1 cellular context compared by ENCODE assay signal in genomic region chr10:11598749-11599396, GRCh38.
TF ChIP-seq lines count a peak whose summit lies in the region.

No MANE protein-coding gene starts in this region.

TF ChIP-seq in HepG2, 621 proteins besides CTCF, POLR2A, EP300 and RAD21:
- no peak for TF ChIP-seq HMG20B (CRISPR knock-in tag; conservative IDR thresholded peaks at IDR 0.05)
- no peak for TF ChIP-seq CREB1 (IDR thresholded peaks at IDR 0.05)
- no peak for TF ChIP-seq CREB1 (CRISPR knock-in tag; IDR thresholded peaks at IDR 0.05)
- TF ChIP-seq ZBTB14 (CRISPR knock-in tag; IDR thresholded peaks at IDR 0.05): no peak
- TF ChIP-seq HMGXB4 (CRISPR knock-in tag; IDR thresholded peaks at IDR 0.05; ENCODE audit: borderline replicate concordance in 1 of 2, low read depth in 1 of 2): no peak
- no peak for TF ChIP-seq ZBTB25 (CRISPR knock-in tag; IDR thresholded peaks at IDR 0.05)
- TF ChIP-seq GABPB1 (CRISPR knock-in tag; IDR thresholded peaks at IDR 0.05): no peak
- TF ChIP-seq WIZ (CRISPR knock-in tag; IDR thresholded peaks at IDR 0.05): no peak
- no peak for TF ChIP-seq ZNF614 (CRISPR knock-in tag; IDR thresholded peaks at IDR 0.05; ENCODE audit: borderline replicate concordance)
- no peak for TF ChIP-seq SCMH1 (CRISPR knock-in tag; IDR thresholded peaks at IDR 0.05; ENCODE audit: borderline replicate concordance)
- no peak for TF ChIP-seq ZNF296 (CRISPR knock-in tag; conservative IDR thresholded peaks at IDR 0.05)
- TF ChIP-seq ZBTB20 (CRISPR knock-in tag; IDR thresholded peaks at IDR 0.05; ENCODE audit: borderline replicate concordance, low read depth): no peak
- TF ChIP-seq ZNF451 (CRISPR knock-in tag; IDR thresholded peaks at IDR 0.05): no peak
- no peak for TF ChIP-seq RXRA (CRISPR knock-in tag; IDR thresholded peaks at IDR 0.05)
- no peak for TF ChIP-seq PRPF4 (IDR thresholded peaks at IDR 0.05; ENCODE audit: low read depth, low read length, poor library complexity, severe bottlenecking)
- TF ChIP-seq SUZ12 (IDR thresholded peaks at IDR 0.05; ENCODE audit: low read depth, low read length): no peak
TF ChIP-seq in HepG2: peak in this region for 0.
